In genomic region chr20:62312662-62312977, GRCh38 we compare ENCODE assay signal across 19 cellular contexts.
"Had no signal": no experiment of that assay in that cellular context is flagged by ENCODE, and none has a peak within 500 bp of the region (broad histone marks: within the 10 kb centered on the region; RNA-seq: fewer than 3 reads in every experiment).

No MANE protein-coding gene starts in this region.

- H3K27me3 ChIP-seq: dorsolateral prefrontal cortex, esophagus muscularis mucosa, foreskin keratinocyte, gastroesophageal sphincter, heart right ventricle, left lung had no signal

- H3K27ac ChIP-seq: coronary artery, esophagus muscularis mucosa, foreskin keratinocyte, gastroesophageal sphincter, heart right ventricle, left lung, lower lobe of right lung had no signal

- H3K4me1 Mint-ChIP-seq: mesothelial cell of epicardium had no signal

- H3K9me3 ChIP-seq: esophagus muscularis mucosa, gastroesophageal sphincter, heart right ventricle, left lung, lower lobe of right lung, mucosa of descending colon had no signal

- H3K27ac Mint-ChIP-seq: mesothelial cell of epicardium had no signal

- H3K9me3 Mint-ChIP-seq: mesothelial cell of epicardium had no signal

- H3K4me3 ChIP-seq: coronary artery, dorsolateral prefrontal cortex, esophagus muscularis mucosa, gastroesophageal sphincter, heart right ventricle, left lung, lower lobe of right lung, mucosa of descending colon had no signal

- DNase-seq: dermis blood vessel endothelial cell; dorsolateral prefrontal cortex; effector CD4-positive, alpha-beta T cell; effector memory CD4-positive, alpha-beta T cell; foreskin keratinocyte; glutamatergic neuron; head of caudate nucleus; heart right ventricle; hippocampal formation; left cardiac atrium; left lung; left ventricle myocardium superior; lower lobe of right lung; mesenchymal stem cell; mucosa of descending colon had no signal

- ATAC-seq: foreskin keratinocyte, gastroesophageal sphincter, heart right ventricle, left cardiac atrium, left lung, left ventricle myocardium superior, lower lobe of right lung, mucosa of descending colon had no signal

- H3K4me1 ChIP-seq: foreskin keratinocyte, left lung, lower lobe of right lung had no signal

- H3K4me3 Mint-ChIP-seq: mesothelial cell of epicardium had no signal
